In genomic region chr19:37845932-37846331, GRCh38 we compare ENCODE assay signal across 1 cellular context.
TF ChIP-seq lines count a peak whose summit lies in the region.

No MANE protein-coding gene starts in this region.

TF ChIP-seq in IMR-90, 13 proteins besides CTCF, POLR2A, EP300 and RAD21 (continued from another document):
- no peak for TF ChIP-seq USF2 (IDR thresholded peaks at IDR 0.05; ENCODE audit: low read depth, low read length)
- no peak for TF ChIP-seq RCOR1 (IDR thresholded peaks at IDR 0.05; ENCODE audit: insufficient replicate concordance, low read length)
- TF ChIP-seq MAZ (IDR thresholded peaks at IDR 0.05; ENCODE audit: borderline replicate concordance, low read depth, low read length), result no peak
- TF ChIP-seq CEBPB (IDR thresholded peaks at IDR 0.05; ENCODE audit: low read depth, low read length), result no peak
- TF ChIP-seq RFX5 (IDR thresholded peaks at IDR 0.05; ENCODE audit: low read depth, low read length), result no peak
